10 cellular contexts compared by ENCODE assay signal in genomic region chr4:180942367-180942916, GRCh38.
"Had no signal": no experiment of that assay in that cellular context is flagged by ENCODE, and none has a peak within 500 bp of the region (broad histone marks: within the 10 kb centered on the region; RNA-seq: fewer than 3 reads in every experiment).

No MANE protein-coding gene starts in this region.

- H3K9me3 Mint-ChIP-seq: HFFc6 had no signal

- ATAC-seq: HepG2 had no signal

- FAIRE-seq: H1, H54, HepG2 had no signal

- H3K27ac ChIP-seq: GM23248, HL-60 had no signal

- DNase-seq: GM23248, H9, HCEC 1CT, HFFc6, KBM-7 had no signal

- H3K4me3 Mint-ChIP-seq: H9, HFFc6, IgD-negative memory B cell had no signal

- H3K27me3 Mint-ChIP-seq: IgD-negative memory B cell had no signal

- H3K27ac Mint-ChIP-seq: H9, HFFc6, IgD-negative memory B cell had no signal

- H3K4me3 ChIP-seq: GM23248 had no signal

- H2AFZ ChIP-seq: GM23248 had no signal

- H3K9ac ChIP-seq: GM23248 had no signal
